In the genomic region with DNA sequence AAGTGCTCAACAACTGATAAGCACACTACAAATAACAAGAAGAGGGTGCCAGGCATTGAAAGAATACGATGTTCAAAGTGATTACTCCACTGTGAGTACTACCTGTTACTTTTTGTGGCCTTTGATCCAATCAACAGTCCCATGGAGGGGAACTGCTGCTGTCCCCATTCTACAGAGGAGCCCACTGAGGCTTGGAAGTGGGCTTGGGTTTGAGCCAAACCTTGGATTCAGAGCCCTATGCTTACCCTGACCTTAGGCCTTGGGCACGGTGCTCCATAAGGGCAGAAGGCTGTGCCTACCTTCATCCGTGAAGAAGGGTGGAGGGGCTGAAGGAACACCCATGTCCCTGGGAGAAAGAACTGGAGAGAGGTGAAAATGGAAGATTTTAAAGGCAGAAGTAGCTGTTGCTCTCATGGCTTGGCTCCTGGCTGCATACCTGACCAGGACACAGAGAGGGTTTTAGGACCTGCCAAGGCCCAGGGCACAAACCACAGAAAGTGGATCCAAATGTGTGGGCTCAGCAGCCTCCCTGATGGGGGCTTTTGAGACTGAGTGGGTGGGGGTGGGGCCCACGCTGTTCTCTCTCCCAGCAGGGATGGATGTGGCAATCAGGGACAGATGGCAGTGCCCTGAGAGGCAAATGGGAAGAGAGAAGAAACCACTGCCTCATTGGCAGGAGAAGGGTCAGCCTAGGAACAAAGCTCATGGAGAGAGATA, we compare ENCODE assay signal across 16 cellular contexts. TPM values are rescaled to one million over a fixed set of nuclear protein-coding genes. Genes with fewer than 3 reads are reported as not detected.
"Had no signal": no experiment of that assay in that cellular context is flagged by ENCODE, and none has a peak within 500 bp of the region (broad histone marks: within the 10 kb centered on the region; RNA-seq: fewer than 3 reads in every experiment).

No MANE protein-coding gene starts in this region.

- H3K4me3 Mint-ChIP-seq: activated CD8-positive, alpha-beta T cell treated with anti-CD3 and anti-CD28 coated beads for 36 hours; central memory CD8-positive, alpha-beta T cell; dendritic cell treated with granulocyte-macrophage colony-stimulating factor and Interleukin-4, amounts not matched to agents 40 ng/mL and 50 ng/mL, for 4 days; stimulated activated effector memory CD8-positive, alpha-beta T cell treated with anti-CD3 and anti-CD28 coated beads, Interleukin-12 subunit alpha, Interleukin-12 subunit beta, amount 100 ng/mL, for 72 hours had no signal

- H3K36me3 Mint-ChIP-seq: stimulated activated effector memory CD8-positive, alpha-beta T cell treated with anti-CD3 and anti-CD28 coated beads, Interleukin-12 subunit alpha, Interleukin-12 subunit beta, amount 100 ng/mL, for 72 hours had no signal

- ATAC-seq: activated CD8-positive, alpha-beta T cell treated with anti-CD3 and anti-CD28 coated beads for 36 hours; stimulated activated effector memory CD8-positive, alpha-beta T cell treated with anti-CD3 and anti-CD28 coated beads, Interleukin-12 subunit alpha, Interleukin-12 subunit beta, amount 100 ng/mL, for 72 hours had no signal

- H3K36me3 ChIP-seq: tibial artery, vagina had no signal

- H3K4me3 ChIP-seq: smooth muscle cell, tibial artery, vagina had no signal

- H3K9me3 ChIP-seq: tibial artery, vagina had no signal

- H3K4me2 ChIP-seq: smooth muscle cell had no signal

- H3K27ac ChIP-seq: tibial artery, vagina had no signal

- H3K9me3 Mint-ChIP-seq: activated CD8-positive, alpha-beta T cell treated with anti-CD3 and anti-CD28 coated beads for 36 hours; central memory CD8-positive, alpha-beta T cell; dendritic cell treated with granulocyte-macrophage colony-stimulating factor and Interleukin-4, amounts not matched to agents 40 ng/mL and 50 ng/mL, for 4 days; neural crest cell; stimulated activated effector memory CD8-positive, alpha-beta T cell treated with anti-CD3 and anti-CD28 coated beads, Interleukin-12 subunit alpha, Interleukin-12 subunit beta, amount 100 ng/mL, for 72 hours had no signal

- H3K27me3 ChIP-seq: vagina had no signal

- H3K27ac Mint-ChIP-seq: activated CD8-positive, alpha-beta T cell treated with anti-CD3 and anti-CD28 coated beads for 36 hours; stimulated activated effector memory CD8-positive, alpha-beta T cell treated with anti-CD3 and anti-CD28 coated beads, Interleukin-12 subunit alpha, Interleukin-12 subunit beta, amount 100 ng/mL, for 72 hours had no signal

- DNase-seq: activated CD4-positive, alpha-beta T cell treated with anti-CD3 and anti-CD28 coated beads for 4 hours; activated CD8-positive, alpha-beta memory T cell treated with anti-CD3 and anti-CD28 coated beads, Interleukin-2, amount 50 U/mL, for 4 hours; activated CD8-positive, alpha-beta T cell treated with anti-CD3 and anti-CD28 coated beads for 36 hours; activated naive CD4-positive, alpha-beta T cell treated with Interleukin-2 at 50 U/mL for 16 hours; hippocampal formation; mesendoderm had no signal

RNA-seq across cellular contexts. Expression of a gene that starts 34.7 kb away (rescaled TPM):
- total RNA-seq: activated CD8-positive, alpha-beta T cell treated with anti-CD3 and anti-CD28 coated beads for 36 hours; kidney epithelial cell; neural crest cell; smooth muscle cell; vagina had no signal

RNA-seq across cellular contexts. Expression of a gene that starts 39.7 kb away (rescaled TPM):
- total RNA-seq: activated CD8-positive, alpha-beta T cell treated with anti-CD3 and anti-CD28 coated beads for 36 hours; kidney epithelial cell; neural crest cell; smooth muscle cell; vagina had no signal
- polyA plus RNA-seq: adipose tissue, liver, smooth muscle cell had no signal

RNA-seq across cellular contexts. Expression of a gene that starts 48.9 kb away (rescaled TPM):
- total RNA-seq: activated CD8-positive, alpha-beta T cell treated with anti-CD3 and anti-CD28 coated beads for 36 hours; liver; smooth muscle cell; vagina had no signal
- polyA plus RNA-seq: adipose tissue, liver, smooth muscle cell had no signal
